10 cellular contexts compared by ENCODE assay signal in genomic region chr11:74754507-74755255, GRCh38. TPM values are rescaled to one million over a fixed set of nuclear protein-coding genes. Genes with fewer than 3 reads are reported as not detected.
DNase-seq lines count a peak whose midpoint lies in the region; ATAC-seq lines count a peak whose summit lies in the region.
"Had no signal": no experiment of that assay in that cellular context is flagged by ENCODE, and none has a peak within 500 bp of the region (broad histone marks: within the 10 kb centered on the region; RNA-seq: fewer than 3 reads in every experiment).

No MANE protein-coding gene starts in this region.

- ATAC-seq in GM19035 (IDR thresholded peaks at IDR 0.05; ENCODE audit: unreplicated experiment) (peak; percentile 52), GM21381 (IDR thresholded peaks at IDR 0.05; ENCODE audit: unreplicated experiment) (no peak)

- DNase-seq in A172 (ENCODE audit: low spot score) (peak; percentile 87), SK-MEL-5 (ENCODE audit: low read depth, low spot score) (peak; percentile 64), foreskin melanocyte (peak; percentile 92), hypothalamus (lab: John Stamatoyannopoulos, UW) (no peak), AML-193 (lab: John Stamatoyannopoulos, UW) (no peak), iPS-NIHi11 (ENCODE audit: low spot score) (no peak)
- DNase-seq: DMS79 treated with DMSO at 0.1 percent for 48 hours, NCI-H524 treated with DMSO at 0.1 percent for 48 hours had no signal

- in situ Hi-C loops in SK-MEL-5 (cut with HindIII; ENCODE audit: low pct_unique_long_range_greater_than_20kb, low sequenced_read_pairs) = no loop called here

RNA-seq across cellular contexts. Expression of gene RNF169, which starts 6.0 kb away (rescaled TPM):
- 23.2 and 28.6 TPM in 2 replicates for total RNA-seq in A172 (2014; rRNA removed; shearing (Covaris generic))
- 14.7 and 15.6 TPM in 2 replicates for total RNA-seq in SK-MEL-5 (2014; rRNA removed; shearing (Covaris generic))
- polyA plus RNA-seq in SK-MEL-5 (2015; cell fraction: cytosol; rRNA removed) = 5.1 and 9.0 TPM in 2 replicates
- polyA plus RNA-seq in SK-MEL-5 (2015; cell fraction: nucleus; rRNA removed) = 19.8 and 22.4 TPM in 2 replicates

RNA-seq across cellular contexts. Expression of gene CHRDL2, which starts 23.5 kb away (rescaled TPM):
- not detected in 2 replicates for total RNA-seq in A172 (2014; rRNA removed; shearing (Covaris generic))
- 3.6 TPM in 1 of 2 replicates, not detected in the other for total RNA-seq in SK-MEL-5 (2014; rRNA removed; shearing (Covaris generic))
- polyA plus RNA-seq in SK-MEL-5 (2015; cell fraction: cytosol; rRNA removed) = not detected in 2 replicates
- polyA plus RNA-seq in SK-MEL-5 (2015; cell fraction: nucleus; rRNA removed) = not detected in 2 replicates

Comparison
In these comparisons a context has a peak if more than half of its experiments do, and no peak if none do; other contexts are left out.
1. DNase-seq: peak in A172 (single experiment), SK-MEL-5 (single experiment) and foreskin melanocyte (single experiment); none in hypothalamus (0 of 51), AML-193 (0 of 2) and iPS-NIHi11 (single experiment).